Comparison of ENCODE assay signal across 8 cellular contexts in the genomic region with DNA sequence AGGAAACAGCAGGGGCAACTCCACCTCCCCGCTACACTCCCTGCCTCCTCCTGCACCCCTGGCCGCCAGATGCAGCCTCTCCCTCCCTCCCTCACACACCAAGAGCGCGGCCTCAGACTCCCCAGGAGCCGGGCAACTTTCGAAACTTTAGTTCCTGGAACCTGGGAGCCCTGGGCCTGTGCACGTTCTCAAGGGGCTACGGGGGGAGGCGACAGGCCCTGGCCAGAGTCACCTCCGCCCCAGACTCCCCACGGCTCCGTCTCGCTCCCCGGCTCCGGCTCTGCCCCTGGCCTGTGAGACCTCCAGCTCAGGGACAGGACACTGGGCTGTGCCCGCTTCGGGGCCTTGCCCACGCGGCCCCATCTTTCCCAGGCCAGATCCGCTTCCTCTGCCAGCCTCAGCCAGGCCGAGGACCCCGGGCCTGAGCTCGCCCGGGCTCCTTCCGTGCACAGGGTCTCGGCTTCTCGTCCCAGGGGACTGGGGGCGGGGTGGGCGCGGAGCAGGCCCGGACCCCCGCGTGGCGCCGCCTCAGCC. TPM values are rescaled to one million over a fixed set of nuclear protein-coding genes. Genes with fewer than 3 reads are reported as not detected.
A peak's percentile ranks its signal among the peaks of the same experiment; 100 is the strongest.
DNase-seq lines count a peak whose midpoint lies in the region; ATAC-seq and TF ChIP-seq lines count a peak whose summit lies in the region.

No MANE protein-coding gene starts in this region.

- no peak for TF ChIP-seq CTCF in colonic mucosa (IDR thresholded peaks at IDR 0.05)

- peak; percentile 11 for ATAC-seq in HG03520 (IDR thresholded peaks at IDR 0.05; ENCODE audit: unreplicated experiment)
- peak; percentile 36 to 37 for ATAC-seq in naive thymus-derived CD8-positive, alpha-beta T cell

- H3K4me3 ChIP-seq in colonic mucosa = peak overlapping the region; percentile 60

- H3K27me3 ChIP-seq in colonic mucosa = peaks cover 19% of the 10 kb centered on the region

- peaks cover 4 to 18% (median 10%) of the 10 kb centered on the region in 5 donors for H3K27me3 Mint-ChIP-seq in naive thymus-derived CD8-positive, alpha-beta T cell

- H3K9me3 Mint-ChIP-seq in naive thymus-derived CD8-positive, alpha-beta T cell = no peaks in the 10 kb centered on the region

- peaks cover 4 to 24% (median 14%) of the 10 kb centered on the region in 4 donors for H3K4me1 Mint-ChIP-seq in naive thymus-derived CD8-positive, alpha-beta T cell

- no peaks in the 10 kb centered on the region for H3K9me3 ChIP-seq in colonic mucosa

- peaks cover 0 to 3% (median 0%) of the 10 kb centered on the region in 3 donors for H3K36me3 Mint-ChIP-seq in naive thymus-derived CD8-positive, alpha-beta T cell

- intact Hi-C loops in colonic mucosa (cut with DNase I) = no loop called here

- DNase-seq in EH (ENCODE audit: low read depth) (peak; percentile 10), colonic mucosa (peak; percentile 53), putamen (ENCODE audit: low spot score) (no peak), KBM-7 (no peak), hippocampal formation (lab: John Stamatoyannopoulos, UW) (no peak)
- DNase-seq in naive thymus-derived CD8-positive, alpha-beta T cell = peak in 1 of 10 donors; percentile 34
- no peak for DNase-seq in activated CD4-positive, alpha-beta T cell treated with anti-CD3 and anti-CD28 coated beads, Interleukin-2, amount 50 U/mL, for 4 hours

- peak overlapping the region; percentile 89 to 91 for H3K9ac ChIP-seq in colonic mucosa (ENCODE audit: low read depth in 2 of 2, low read length in 2 of 2)

- H3K4me1 ChIP-seq in colonic mucosa = peaks cover 14% of the 10 kb centered on the region

- no peaks in the 10 kb centered on the region for H3K36me3 ChIP-seq in colonic mucosa

- in situ Hi-C loops in KBM-7 (cut with MboI; ENCODE audit: low pct_unique_long_range_greater_than_20kb, low sequenced_read_pairs) = no loop called here

- peak overlapping the region; percentile 95 for H3K27ac ChIP-seq in colonic mucosa

- H3K27ac Mint-ChIP-seq in naive thymus-derived CD8-positive, alpha-beta T cell = peak overlapping the region in 3 of 10 donors; percentile 29 to 83 (median 72)

- POLR2A ChIA-PET in naive thymus-derived CD8-positive, alpha-beta T cell (lab: Charles Lee) = interaction anchor here (1.2 to 1.6 kb wide), 5 partner anchors 18 to 150 kb away, joined by 4 to 14 read pairs (median 5); no protein-coding TSS in a partner anchor

- peak overlapping the region; percentile 70 to 85 (median 80) for H3K4me3 Mint-ChIP-seq in naive thymus-derived CD8-positive, alpha-beta T cell

RNA-seq across cellular contexts. Expression of gene AMN, which starts 5.5 kb away (rescaled TPM):
- total RNA-seq in colonic mucosa = 100 to 1,000 TPM; 186 to 239 TPM
- 10 to 100 TPM; 15.8 to 20.8 TPM for total RNA-seq in naive thymus-derived CD8-positive, alpha-beta T cell
- polyA plus RNA-seq in naive thymus-derived CD8-positive, alpha-beta T cell = 1 to 10 TPM; 2.3 to 5.6 (median 4.1) TPM

Comparison
In these comparisons a context has a peak if more than half of its experiments do, and no peak if none do; other contexts are left out.
1. DNase-seq: peak in EH (single experiment) and colonic mucosa (single experiment); none in putamen (single experiment), activated CD4-positive, alpha-beta T cell treated with anti-CD3 and anti-CD28 coated beads, Interleukin-2, amount 50 U/mL, for 4 hours (0 of 2), KBM-7 (single experiment) and hippocampal formation (0 of 2).
2. RNA of gene AMN, which starts 5.5 kb away (total RNA-seq): 186 to 239 TPM in colonic mucosa; 15.8 to 20.8 TPM in naive thymus-derived CD8-positive, alpha-beta T cell; every median in the first group is over 4 times any median in the second.